ENCODE assay signal across 8 cellular contexts in genomic region chr18:3447035-3447894, GRCh38. TPM values are rescaled to one million over a fixed set of nuclear protein-coding genes. Genes with fewer than 3 reads are reported as not detected.
DNase-seq lines count a peak whose midpoint lies in the region; ATAC-seq and TF ChIP-seq lines count a peak whose summit lies in the region.

No MANE protein-coding gene starts in this region.

- H3K4me2 ChIP-seq in IMR-90 (ENCODE audit: low read depth, low read length), result peak overlapping the region; percentile 84

- ATAC-seq in IMR-90 (ENCODE audit: low read depth), result no peak
- ATAC-seq in heart right ventricle, result no peak
- ATAC-seq in HG02798 (IDR thresholded peaks at IDR 0.05; ENCODE audit: poor library complexity, unreplicated experiment), result no peak
- no peak for ATAC-seq in HG03521 (IDR thresholded peaks at IDR 0.05; ENCODE audit: unreplicated experiment)

- POLR2A ChIA-PET in IMR-90 (lab: Charles Lee; ENCODE audit: unreplicated experiment), result interaction anchor here (0.6 to 1.3 kb wide), 3 partner anchors 148 to 423 kb away, joined by 3 to 11 read pairs (median 8); no protein-coding TSS in a partner anchor

- peak overlapping the region; percentile 45 for H4K5ac ChIP-seq in IMR-90 (ENCODE audit: low read depth, low read length)

- TF ChIP-seq CTCF in C4-2B (conservative IDR thresholded peaks at IDR 0.05) (no peak), IMR-90 (conservative IDR thresholded peaks at IDR 0.05; ENCODE audit: low read depth, low read length) (no peak), heart right ventricle (IDR thresholded peaks at IDR 0.05) (no peak), sigmoid colon (IDR thresholded peaks at IDR 0.05) (no peak)

- H3K27ac ChIP-seq in C4-2B (peak overlapping the region; percentile 94), IMR-90 (ENCODE audit: insufficient read depth, low read length) (peak overlapping the region; percentile 78), heart right ventricle (peak overlapping the region; percentile 87 to 100 (median 97)), sigmoid colon (peak overlapping the region; percentile 97 to 100 (median 99))

- H3K4me1 ChIP-seq in IMR-90 (ENCODE audit: control insufficient read depth, insufficient read depth, low read length) (peaks cover 2% of the 10 kb centered on the region), heart right ventricle (peaks cover 0 to 20% (median 9%) of the 10 kb centered on the region in 9 donors), sigmoid colon (peaks cover 0 to 13% (median 11%) of the 10 kb centered on the region in 4 donors)

- dilution Hi-C loops in IMR-90 (cut with HindIII; ENCODE audit: low sequenced_read_pairs, unreplicated experiment), result no loop called here

- CTCF ChIA-PET in IMR-90 (lab: Yijun Ruan, JAX), result interaction anchor here (0.5 to 1.1 kb wide), 5 partner anchors 19 to 1330 kb away, joined by 3 to 5 read pairs (median 3); no protein-coding TSS in a partner anchor

- H3K27me3 ChIP-seq in IMR-90 (ENCODE audit: control insufficient read depth, insufficient read depth, low read length) (no peaks in the 10 kb centered on the region), heart right ventricle (no peaks in the 10 kb centered on the region), sigmoid colon (no peaks in the 10 kb centered on the region)

- no peaks in the 10 kb centered on the region for H3K36me3 ChIP-seq in IMR-90 (ENCODE audit: control insufficient read depth, insufficient read depth, low read length)
- no peaks in the 10 kb centered on the region for H3K36me3 ChIP-seq in heart right ventricle
- H3K36me3 ChIP-seq in sigmoid colon, result no peaks in the 10 kb centered on the region

- no peaks in the 10 kb centered on the region; a peak in 2 of 4 replicates for H3K79me1 ChIP-seq in IMR-90 (ENCODE audit: low read depth in 1 of 2, low read length in 2 of 2)

- peak overlapping the region; percentile 78 for H3K23ac ChIP-seq in IMR-90 (ENCODE audit: low read depth, low read length)

- H3K9me3 ChIP-seq in IMR-90 (ENCODE audit: control insufficient read depth, insufficient read depth, low read length) (no peaks in the 10 kb centered on the region), heart right ventricle (no peaks in the 10 kb centered on the region), sigmoid colon (no peaks in the 10 kb centered on the region)

- peak overlapping the region; percentile 88 for H2BK5ac ChIP-seq in IMR-90 (ENCODE audit: low read depth, low read length, poor library complexity, severe bottlenecking)

- DNase-seq in IMR-90 (peak; percentile 62), heart right ventricle (peak; percentile 24 to 44), sigmoid colon (peak; percentile 82), NAMALWA (ENCODE audit: low spot score) (no peak)
- DNase-seq in activated naive CD4-positive, alpha-beta T cell treated with anti-CD3 and anti-CD28 coated beads, Interleukin-2, amount 50 U/mL, for 16 hours, result peak; percentile 25

- H4K91ac ChIP-seq in IMR-90 (ENCODE audit: insufficient read depth, low read depth, low read length), result peak overlapping the region; percentile 87

- H4K8ac ChIP-seq in IMR-90 (ENCODE audit: low read depth in 2 of 2, low read length in 2 of 2), result peak overlapping the region; percentile 16 to 83

- peak overlapping the region; percentile 66 for H3K4ac ChIP-seq in IMR-90 (ENCODE audit: low read depth, low read length)

- BruUV-seq in IMR-90 (replicated peaks; lab: Mats Ljungman, UMichigan), result no TSS peak

- H4K20me1 ChIP-seq in IMR-90 (ENCODE audit: insufficient read depth, low read length), result no peaks in the 10 kb centered on the region

- TF ChIP-seq RAD21 in IMR-90 (IDR thresholded peaks at IDR 0.05; ENCODE audit: low read length), result no peak

- peak overlapping the region; percentile 54 for H3K18ac ChIP-seq in IMR-90 (ENCODE audit: low read depth, low read length)

- peak overlapping the region; percentile 83 for H2AK9ac ChIP-seq in IMR-90 (replicated peaks; ENCODE audit: low read depth, low read length, poor library complexity)

- H3K9ac ChIP-seq in IMR-90 (ENCODE audit: low read depth, low read length), result peak overlapping the region; percentile 75

- in situ Hi-C loops in IMR-90 (cut with MboI; ENCODE audit: low sequenced_read_pairs), result no loop called here

- H2AFZ ChIP-seq in IMR-90 (replicated peaks; ENCODE audit: low read length, poor library complexity), result peak overlapping the region; percentile 88

- peak overlapping the region; percentile 71 for H3K56ac ChIP-seq in IMR-90 (ENCODE audit: extremely low read depth, insufficient read depth, low read length)

- intact Hi-C loops in IMR-90 (cut with micrococcal nuclease) (loop anchor here (1.0 kb wide), 1 partner anchor 142 kb away; no protein-coding TSS in a partner anchor), heart right ventricle (cut with DNase I) (loop anchor here in 5 of 10 donors (5.0 to 10.0 kb wide), 4 partner anchors 140 to 548 kb away; no protein-coding TSS in a partner anchor), sigmoid colon (cut with DNase I) (no loop called here)

- H2BK15ac ChIP-seq in IMR-90 (ENCODE audit: low read depth, low read length), result peak overlapping the region; percentile 53; the same call in 2 of the 3 replicates

- WGBS in IMR-90 (ENCODE audit: extremely low coverage in 2 of 2, insufficient read length in 1 of 2), 2 experiments, result 0% methylated on average over 11 of the region's 22 CpGs; no CpG with 5 or more reads in 1 of the 2 experiments
- 9% methylated on average over 22 of the region's 22 CpGs for WGBS in heart right ventricle, 2 donors
- 4 to 8% methylated on average over 22 of the region's 22 CpGs for WGBS in sigmoid colon, 2 donors

- TF ChIP-seq EP300 in sigmoid colon (IDR thresholded peaks at IDR 0.05), result peak in 1 of 4 donors; percentile 26

- H3K4me3 ChIP-seq in IMR-90 (ENCODE audit: insufficient read depth, low read depth, low read length) (peak overlapping the region; percentile 48), heart right ventricle (peak overlapping the region; percentile 62 to 97 (median 81)), sigmoid colon (peak overlapping the region; percentile 67 to 82 (median 78))

- peak overlapping the region; percentile 69 for H2BK20ac ChIP-seq in IMR-90 (ENCODE audit: low read depth, low read length)

- peak overlapping the region; percentile 80 for H3K14ac ChIP-seq in IMR-90 (replicated peaks; ENCODE audit: low read depth, low read length)

- H3K9me1 ChIP-seq in IMR-90 (ENCODE audit: insufficient read depth, low read length), result peaks cover 4% of the 10 kb centered on the region; the same call in 1 of the 2 replicates

- H2BK120ac ChIP-seq in IMR-90 (ENCODE audit: low read depth, low read length), result peak overlapping the region; percentile 69

- peak overlapping the region; percentile 51 for H2AK5ac ChIP-seq in IMR-90 (ENCODE audit: low read depth, low read length)

- no peak for TF ChIP-seq POLR2A in IMR-90 (IDR thresholded peaks at IDR 0.05; ENCODE audit: low read depth, low read length)
- no peak for TF ChIP-seq POLR2A in sigmoid colon (IDR thresholded peaks at IDR 0.05)

TF ChIP-seq in IMR-90, 13 proteins besides CTCF, POLR2A, EP300 and RAD21:
- TF ChIP-seq MAFK (IDR thresholded peaks at IDR 0.05; ENCODE audit: low read depth, low read length) (no peak), BHLHE40 (IDR thresholded peaks at IDR 0.05; ENCODE audit: low read depth, low read length) (no peak), CEBPB (IDR thresholded peaks at IDR 0.05; ENCODE audit: low read depth, low read length) (peak; percentile 78)

RNA-seq across cellular contexts. Expression of gene TGIF1, which starts 2.7 kb away (rescaled TPM):
- total RNA-seq in IMR-90 (2012; rRNA removed) (100 and 118 TPM in 2 replicates), heart right ventricle (10 to 100 TPM in 3 of 10 donors, 1 to 10 TPM in 7; 4.9 to 22.2 (median 7.9) TPM), sigmoid colon (10 to 100 TPM; 32.1 to 80.6 (median 50.6) TPM)
- polyA plus RNA-seq in IMR-90 (2012; rRNA removed) (43.7 and 62.1 TPM in 2 replicates), heart right ventricle (10 to 100 TPM; 19.8 to 29.0 TPM), sigmoid colon (10 to 100 TPM; 34.7 to 72.1 (median 40.9) TPM)
- polyA plus RNA-seq in IMR-90 (2012; cell fraction: cytosol; rRNA removed), result 51.3 and 79.1 TPM in 2 replicates
- polyA plus RNA-seq in IMR-90 (2012; cell fraction: nucleus; rRNA removed; ENCODE audit: low replicate concordance), result 84.3 and 252 TPM in 2 replicates
